16 cellular contexts compared by ENCODE assay signal in genomic region chr19:18660939-18661338, GRCh38. TPM values are rescaled to one million over a fixed set of nuclear protein-coding genes. Genes with fewer than 3 reads are reported as not detected.
DNase-seq lines count a peak whose midpoint lies in the region; ATAC-seq, FAIRE-seq and TF ChIP-seq lines count a peak whose summit lies in the region.
"Had no signal": no experiment of that assay in that cellular context is flagged by ENCODE, and none has a peak within 500 bp of the region (broad histone marks: within the 10 kb centered on the region; RNA-seq: fewer than 3 reads in every experiment).

No MANE protein-coding gene starts in this region.

- no peak overlapping the region for H3K4me3 ChIP-seq in HCT116 (replicated peaks in 1 of 2; ENCODE audit: low read depth in 1 of 2, low read length in 2 of 2)
- no peak overlapping the region for H3K4me3 ChIP-seq in kidney (ENCODE audit: low read length in 2 of 2)
- peak overlapping the region in 2 of 5 donors; percentile 22 to 39 for H3K4me3 ChIP-seq in subcutaneous abdominal adipose tissue (ENCODE audit: low read depth in 1 of 5, low read length in 5 of 5)
- H3K4me3 ChIP-seq in GM23248: no peak overlapping the region
- H3K4me3 ChIP-seq: K562 had no signal

- RAD21 ChIA-PET in HCT116 (lab: Charles Lee; ENCODE audit: low non-redundant PET in 1 of 2, low total read pairs in 2 of 2, uncharacterized antibody in 2 of 2, unreplicated experiment in 2 of 2): no interaction called here

- no peak for TF ChIP-seq RAD21 in HCT116 (IDR thresholded peaks at IDR 0.05; ENCODE audit: low read depth)

- DNase-seq in HCT116 (ENCODE audit: low read depth, low spot score): no peak
- DNase-seq in kidney: peak; percentile 64
- DNase-seq in DMS153 (lab: John Stamatoyannopoulos, UW): no peak
- DNase-seq in GM23248: no peak
- no peak for DNase-seq in glomerular visceral epithelial cell (ENCODE audit: extremely low spot score)
- DNase-seq: activated gamma-delta T cell treated with Interleukin-2 at 50 U/mL for 16 hours, foreskin keratinocyte, NCI-H1105, NCI-H2171 treated with DMSO at 0.1 percent for 48 hours, nephron progenitor cell had no signal

- POLR2A ChIA-PET in HCT116 (lab: Charles Lee): no interaction called here

- H3K9me2 ChIP-seq in HCT116 (ENCODE audit: insufficient read depth) (no peaks in the 10 kb centered on the region), GM23248 (ENCODE audit: insufficient read depth) (no peaks in the 10 kb centered on the region)

- H4K20me1 ChIP-seq in HCT116 (ENCODE audit: insufficient read depth) (no peaks in the 10 kb centered on the region), GM23248 (ENCODE audit: insufficient read depth) (no peaks in the 10 kb centered on the region)

- CTCF ChIA-PET in HCT116 (lab: Charles Lee): no interaction called here

- H3K9ac ChIP-seq in HCT116 (ENCODE audit: low read length) (peak overlapping the region; percentile 49; the same call in 1 of the 2 replicates), kidney (ENCODE audit: low read length in 2 of 2) (no peak overlapping the region), subcutaneous abdominal adipose tissue (ENCODE audit: low read length in 5 of 5) (no peak overlapping the region), GM23248 (no peak overlapping the region)

- no peaks in the 10 kb centered on the region for H3K9me3 ChIP-seq in HCT116 (ENCODE audit: control insufficient read depth in 1 of 2, insufficient read depth in 1 of 2, low read depth in 1 of 2, low read length in 2 of 2)
- no peaks in the 10 kb centered on the region for H3K9me3 ChIP-seq in kidney (ENCODE audit: control insufficient read depth in 1 of 2, low read length in 2 of 2)
- H3K9me3 ChIP-seq in subcutaneous abdominal adipose tissue (ENCODE audit: control insufficient read depth in 5 of 5, low read length in 5 of 5): no peaks in the 10 kb centered on the region
- H3K9me3 ChIP-seq in GM23248 (ENCODE audit: low read depth): no peaks in the 10 kb centered on the region

- H3K4me2 ChIP-seq in HCT116 (ENCODE audit: low read length): 0 out of 2 replicates have a peak overlapping the region, but pooled peaks have one; percentile 72
- no peak overlapping the region for H3K4me2 ChIP-seq in GM23248 (ENCODE audit: unreplicated experiment)

- H3K79me2 ChIP-seq in HCT116 (ENCODE audit: insufficient read depth, low read length) (peaks cover 4% of the 10 kb centered on the region; the same call in 1 of the 2 replicates), GM23248 (ENCODE audit: insufficient read depth) (no peaks in the 10 kb centered on the region)

- no peak overlapping the region for H3K27ac ChIP-seq in HCT116 (ENCODE audit: low read depth, low read length)
- peak overlapping the region; percentile 74 for H3K27ac ChIP-seq in angular gyrus (ENCODE audit: low read depth, low read length)
- H3K27ac ChIP-seq in kidney (ENCODE audit: low read depth in 2 of 2, low read length in 2 of 2): peak overlapping the region; percentile 11 to 14
- peak overlapping the region; percentile 60 for H3K27ac ChIP-seq in subcutaneous abdominal adipose tissue (ENCODE audit: low read depth, low read length)
- H3K27ac ChIP-seq in GM23248: no peak overlapping the region
- H3K27ac ChIP-seq: foreskin keratinocyte had no signal

- BruUV-seq in HCT116 (replicated peaks; lab: Mats Ljungman, UMichigan): no TSS peak

- no peaks in the 10 kb centered on the region for H3K36me3 ChIP-seq in HCT116 (ENCODE audit: control insufficient read depth in 1 of 2, insufficient read depth in 2 of 2, low read length in 2 of 2)
- no peaks in the 10 kb centered on the region for H3K36me3 ChIP-seq in kidney (ENCODE audit: control insufficient read depth in 1 of 2, insufficient read depth in 2 of 2, low read length in 2 of 2)
- peaks cover 0 to 13% (median 6%) of the 10 kb centered on the region in 5 donors for H3K36me3 ChIP-seq in subcutaneous abdominal adipose tissue (ENCODE audit: control insufficient read depth in 5 of 5, insufficient read depth in 5 of 5, low read length in 5 of 5)
- no peaks in the 10 kb centered on the region for H3K36me3 ChIP-seq in GM23248 (ENCODE audit: low read depth)

- no peak for TF ChIP-seq CTCF in HCT116 (IDR thresholded peaks at IDR 0.05 in 2 of 3, conservative IDR thresholded peaks at IDR 0.05 in 1 of 3; ENCODE audit: borderline replicate concordance in 1 of 3, insufficient read depth in 1 of 3, low read depth in 2 of 3, low read length in 2 of 3)
- TF ChIP-seq CTCF in kidney (IDR thresholded peaks at IDR 0.05; ENCODE audit: borderline replicate concordance, extremely low read depth, insufficient read depth): no peak

- H3K27me3 ChIP-seq in HCT116 (ENCODE audit: insufficient read depth, low read length) (no peaks in the 10 kb centered on the region), subcutaneous abdominal adipose tissue (ENCODE audit: control insufficient read depth in 5 of 5, insufficient read depth in 4 of 5, low read length in 5 of 5) (no peaks in the 10 kb centered on the region), GM23248 (replicated peaks; ENCODE audit: insufficient read depth) (no peaks in the 10 kb centered on the region)

- ATAC-seq in HCT116: no peak
- ATAC-seq in HG03342 (IDR thresholded peaks at IDR 0.05; ENCODE audit: unreplicated experiment): no peak
- ATAC-seq: activated CD4-positive, CD25-positive, alpha-beta regulatory T cell treated with anti-CD3 and anti-CD28 coated beads, Interleukin-2, amount 50 U/mL, for 24 hours; foreskin keratinocyte had no signal

- H3K4me1 ChIP-seq in HCT116 (ENCODE audit: control insufficient read depth in 1 of 2, insufficient read depth in 2 of 2, low read length in 2 of 2) (peaks cover 16 to 33% of the 10 kb centered on the region in 2 experiments), kidney (ENCODE audit: control insufficient read depth in 1 of 2, insufficient read depth in 1 of 2, low read depth in 1 of 2, low read length in 2 of 2) (peaks cover 0 to 14% of the 10 kb centered on the region in 2 donors), subcutaneous abdominal adipose tissue (ENCODE audit: control insufficient read depth in 5 of 5, insufficient read depth in 5 of 5, low read length in 5 of 5) (peaks cover 0 to 64% (median 42%) of the 10 kb centered on the region in 5 donors), GM23248 (ENCODE audit: insufficient read depth) (no peaks in the 10 kb centered on the region)
- H3K4me1 ChIP-seq: foreskin keratinocyte had no signal

- intact Hi-C loops in HCT116 (cut with micrococcal nuclease) (no loop called here), kidney (cut with DNase I) (no loop called here)

- FAIRE-seq in kidney (lab: Jason Lieb, UNC): no peak

- H2AFZ ChIP-seq in HCT116 (ENCODE audit: low read depth, low read length, poor library complexity, severe bottlenecking): no peak overlapping the region
- no peak overlapping the region for H2AFZ ChIP-seq in GM23248

- no peaks in the 10 kb centered on the region for H3F3A ChIP-seq in GM23248 (ENCODE audit: insufficient read depth)

- TF ChIP-seq POLR2A in HCT116 (IDR thresholded peaks at IDR 0.05; ENCODE audit: borderline replicate concordance, extremely low read depth, insufficient read depth, insufficient read length): no peak

- in situ Hi-C loops in GM23248 (cut with MboI): no loop called here

- 97 to 98% methylated on average over 6 of the region's 6 CpGs for WGBS in GM23248 (ENCODE audit: low coverage in 1 of 2, low lambda C conversion rate in 2 of 2, missing lambda C conversion rate in 2 of 2), 2 experiments

TF ChIP-seq in HCT116, 20 proteins besides CTCF, POLR2A, EP300 and RAD21 (continues in another document):
- no peak for TF ChIP-seq CBX3 (IDR thresholded peaks at IDR 0.05; ENCODE audit: low read depth)
- no peak for TF ChIP-seq YY1 (IDR thresholded peaks at IDR 0.05; ENCODE audit: extremely low read depth, insufficient replicate concordance, low read depth, low read length)
- no peak for TF ChIP-seq JUND (IDR thresholded peaks at IDR 0.05)
- TF ChIP-seq EZH2phosphoT487 (IDR thresholded peaks at IDR 0.05; ENCODE audit: borderline replicate concordance): no peak
- TF ChIP-seq ZFX (IDR thresholded peaks at IDR 0.05): no peak

RNA-seq across cellular contexts. Expression of gene CRTC1, which starts 22.5 kb away (rescaled TPM):
- 14.9 TPM for total RNA-seq in HCT116 (2021; ENCODE audit: unreplicated experiment)
- polyA plus RNA-seq in HCT116 (2012): 13.0 and 13.1 TPM in 2 replicates
- total RNA-seq in kidney: 26.8 TPM
- polyA plus RNA-seq in kidney (ENCODE audit: insufficient read depth, low read depth, low replicate concordance): 10.9 TPM
- total RNA-seq in GM23248 (2014; rRNA removed; shearing (Covaris generic)): 1.2 and 1.4 TPM in 2 replicates
- polyA plus RNA-seq in GM23248 (2016; fragmentation: Nextera tagmentation; extraction: Ambion mirVana): 4.0 and 5.1 TPM in 2 replicates

RNA-seq across cellular contexts. Expression of gene KLHL26, which starts 24.1 kb away (rescaled TPM):
- total RNA-seq in HCT116 (2021; ENCODE audit: unreplicated experiment) (17.1 TPM), kidney (16.1 TPM)
- 7.1 and 14.4 TPM in 2 replicates for polyA plus RNA-seq in HCT116 (2012)
- polyA plus RNA-seq in kidney (ENCODE audit: insufficient read depth, low read depth, low replicate concordance) (5.6 TPM), GM23248 (2016; fragmentation: Nextera tagmentation; extraction: Ambion mirVana) (2.8 and 2.9 TPM in 2 replicates)
- 5.7 and 6.4 TPM in 2 replicates for total RNA-seq in GM23248 (2014; rRNA removed; shearing (Covaris generic))

RNA-seq across cellular contexts. Expression of gene TMEM59L, which starts 48.3 kb away (rescaled TPM):
- total RNA-seq in HCT116 (2021; ENCODE audit: unreplicated experiment) (14.3 TPM), kidney (5.9 TPM)
- 21.3 and 22.7 TPM in 2 replicates for polyA plus RNA-seq in HCT116 (2012)
- polyA plus RNA-seq in kidney (ENCODE audit: insufficient read depth, low read depth, low replicate concordance) (1.5 TPM), GM23248 (2016; fragmentation: Nextera tagmentation; extraction: Ambion mirVana) (2.1 and 3.4 TPM in 2 replicates)
- total RNA-seq in GM23248 (2014; rRNA removed; shearing (Covaris generic)): 0.13 and 0.97 TPM in 2 replicates
- total RNA-seq: foreskin keratinocyte, K562 had no signal
- polyA plus RNA-seq: foreskin keratinocyte had no signal

RNA-seq across cellular contexts. Expression of gene CRLF1, which starts 54.3 kb away (rescaled TPM):
- total RNA-seq in HCT116 (2021; ENCODE audit: unreplicated experiment) (43.0 TPM), kidney (28.9 TPM)
- polyA plus RNA-seq in HCT116 (2012): 60.6 and 80.0 TPM in 2 replicates
- polyA plus RNA-seq in kidney (ENCODE audit: insufficient read depth, low read depth, low replicate concordance) (6.6 TPM), GM23248 (2016; fragmentation: Nextera tagmentation; extraction: Ambion mirVana) (8.6 and 9.9 TPM in 2 replicates)
- total RNA-seq in GM23248 (2014; rRNA removed; shearing (Covaris generic)): 40.0 and 59.2 TPM in 2 replicates
- total RNA-seq: T-helper 1 cell treated with Interleukin-12 subunit alpha and Interleukin-12 subunit beta and Interleukin-4 antibody, amounts not matched to agents 30 ng/mL and 1 ng/mL, for 36 hours had no signal

Comparison
In these comparisons a context has a peak if more than half of its experiments do, and no peak if none do; other contexts are left out.
1. H3K27ac ChIP-seq: peak in angular gyrus (single experiment), kidney (2 of 2) and subcutaneous abdominal adipose tissue (single experiment); none in HCT116 (single experiment) and GM23248 (single experiment).